9 cellular contexts compared by ENCODE assay signal in genomic region chr16:1781254-1781653, GRCh38. TPM values are rescaled to one million over a fixed set of nuclear protein-coding genes. Genes with fewer than 3 reads are reported as not detected.
DNase-seq lines count a peak whose midpoint lies in the region; ATAC-seq and TF ChIP-seq lines count a peak whose summit lies in the region.
"Had no signal": no experiment of that assay in that cellular context is flagged by ENCODE, and none has a peak within 500 bp of the region (broad histone marks: within the 10 kb centered on the region; RNA-seq: fewer than 3 reads in every experiment).

No MANE protein-coding gene starts in this region.

- TF ChIP-seq CTCF in GM06990 (IDR thresholded peaks at IDR 0.05; ENCODE audit: insufficient read depth, low read length, poor library complexity, severe bottlenecking) (no peak), WI38 (IDR thresholded peaks at IDR 0.05; ENCODE audit: low read depth, low read length) (no peak), psoas muscle (IDR thresholded peaks at IDR 0.05) (no peak)

- peak overlapping the region; percentile 92 for H3K27ac ChIP-seq in psoas muscle

- H3K27me3 ChIP-seq in GM06990 (replicated peaks; ENCODE audit: control insufficient read depth, insufficient read depth, low read length) (no peaks in the 10 kb centered on the region), psoas muscle (ENCODE audit: insufficient read depth in 3 of 3, low read length in 2 of 3) (no peaks in the 10 kb centered on the region)

- H3K36me3 ChIP-seq in GM06990 (ENCODE audit: control insufficient read depth, insufficient read depth, low read length) (peaks cover 13% of the 10 kb centered on the region), psoas muscle (ENCODE audit: insufficient read depth in 1 of 2, low read depth in 1 of 2) (peaks cover 0 to 54% of the 10 kb centered on the region in 2 donors)

- H3K4me3 ChIP-seq in GM06990 (replicated peaks; ENCODE audit: low read depth, low read length) (peak overlapping the region; percentile 92), WI38 (ENCODE audit: low read depth, low read length) (peak overlapping the region; percentile 77), psoas muscle (peak overlapping the region; percentile 86)

- peaks cover 34% of the 10 kb centered on the region for H3K4me1 ChIP-seq in psoas muscle

- intact Hi-C loops in Right ventricle myocardium superior (cut with DNase I) (no loop called here), psoas muscle (cut with DNase I) (no loop called here)

- ATAC-seq in Right ventricle myocardium superior (ENCODE audit: poor library complexity) (no peak), psoas muscle (no peak), HG02870 (IDR thresholded peaks at IDR 0.05; ENCODE audit: unreplicated experiment) (no peak), HG03378 (IDR thresholded peaks at IDR 0.05; ENCODE audit: unreplicated experiment) (no peak)

- no peaks in the 10 kb centered on the region for H3K9me3 ChIP-seq in psoas muscle

- WGBS in psoas muscle, 3 donors = 57 to 63% (median 62%) methylated on average over 20 of the region's 20 CpGs

- no peak for DNase-seq in GM06990 (ENCODE audit: extremely low read depth, insufficient read length)
- peak; percentile 41 for DNase-seq in Right ventricle myocardium superior
- peak; percentile 18 to 66 for DNase-seq in psoas muscle
- DNase-seq in LoVo (ENCODE audit: low spot score) = no peak
- no peak for DNase-seq in stimulated activated naive CD4-positive, alpha-beta T cell (lab: John Stamatoyannopoulos, UW)
- DNase-seq: SHP77 had no signal

RNA-seq across cellular contexts. Expression of gene SPSB3, which starts 1.1 kb away (rescaled TPM):
- total RNA-seq in Right ventricle myocardium superior (37.5 TPM), psoas muscle (10 to 100 TPM; 38.4 to 59.5 (median 49.9) TPM)
- 100 to 1,000 TPM in 1 of 3 donors, 10 to 100 TPM in 2; 26.3 to 108 (median 78.1) TPM for polyA plus RNA-seq in psoas muscle

RNA-seq across cellular contexts. Expression of gene NUBP2, which starts 1.5 kb away (rescaled TPM):
- total RNA-seq in Right ventricle myocardium superior (34.8 TPM), psoas muscle (10 to 100 TPM; 34.7 to 44.7 (median 38.5) TPM)
- 10 to 100 TPM; 61.9 to 96.0 (median 76.1) TPM for polyA plus RNA-seq in psoas muscle

RNA-seq across cellular contexts. Expression of gene MRPS34, which starts 8.3 kb away (rescaled TPM):
- 91.8 TPM for total RNA-seq in Right ventricle myocardium superior
- 10 to 100 TPM; 56.3 to 75.1 (median 71.4) TPM for total RNA-seq in psoas muscle
- 100 to 1,000 TPM in 2 of 3 donors, 10 to 100 TPM in 1; 85.6 to 172 (median 138) TPM for polyA plus RNA-seq in psoas muscle

RNA-seq across cellular contexts. Expression of gene EME2, which starts 8.6 kb away (rescaled TPM):
- 7.1 TPM for total RNA-seq in Right ventricle myocardium superior
- total RNA-seq in psoas muscle = 10 to 100 TPM in 1 of 4 donors, 1 to 10 TPM in 3; 4.3 to 11.3 (median 5.9) TPM
- polyA plus RNA-seq in psoas muscle = 1 to 10 TPM; 2.6 to 5.2 (median 4.5) TPM

RNA-seq across cellular contexts. Expression of gene NME3, which starts 9.9 kb away (rescaled TPM):
- total RNA-seq in Right ventricle myocardium superior (33.6 TPM), psoas muscle (10 to 100 TPM in 3 of 4 donors, 1 to 10 TPM in 1; 9.9 to 23.8 (median 13.8) TPM)
- 10 to 100 TPM; 18.8 to 27.1 (median 22.4) TPM for polyA plus RNA-seq in psoas muscle

Comparison
In these comparisons a context has a peak if more than half of its experiments do, and no peak if none do; other contexts are left out.
1. DNase-seq: peak in Right ventricle myocardium superior (single experiment) and psoas muscle (2 of 2); none in GM06990 (single experiment), LoVo (single experiment) and stimulated activated naive CD4-positive, alpha-beta T cell (0 of 6).
2. Peak in every context shown above with its lines, with median percentiles within 50 percentile points of each other: H3K4me3 ChIP-seq.